Comparison of ENCODE assay signal across 8 cellular contexts in the genomic region with DNA sequence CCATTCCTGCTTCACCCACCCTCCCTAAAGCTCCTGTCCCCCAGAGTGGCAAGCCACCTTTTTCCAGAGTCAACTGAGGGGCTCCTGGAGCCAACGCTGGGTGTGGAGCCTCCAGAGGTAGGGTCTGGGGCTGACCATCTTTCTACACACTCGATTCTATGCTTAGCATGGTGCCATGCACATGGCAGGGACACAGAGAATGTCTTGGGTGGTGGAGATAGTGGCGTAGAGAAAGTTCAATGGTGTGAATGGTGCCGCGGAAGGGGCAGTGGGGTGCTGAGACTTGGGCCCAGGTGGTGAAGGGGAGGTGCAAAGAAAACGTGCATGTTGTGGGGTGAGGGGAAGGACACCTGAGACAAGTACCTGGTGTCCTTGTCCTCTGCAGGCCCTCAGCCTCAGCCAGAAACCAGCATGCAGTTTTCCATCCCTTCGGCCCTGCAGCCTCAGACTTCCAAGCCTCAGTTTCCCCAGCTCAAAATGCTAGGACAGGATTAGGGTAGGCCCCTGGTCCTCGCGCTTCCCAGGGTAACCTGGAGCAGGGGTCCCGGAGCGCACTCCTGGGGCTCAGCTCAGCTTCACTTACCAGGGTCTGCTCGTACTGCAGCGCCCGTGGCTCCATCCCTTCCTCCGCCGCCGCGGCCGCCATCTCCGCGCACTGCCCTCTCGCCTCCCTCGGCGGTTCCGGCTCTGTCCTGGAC. TPM values are rescaled to one million over a fixed set of nuclear protein-coding genes. Genes with fewer than 3 reads are reported as not detected.
DNase-seq lines count a peak whose midpoint lies in the region; ATAC-seq and TF ChIP-seq lines count a peak whose summit lies in the region.

No MANE protein-coding gene starts in this region.

- 40% methylated on average over 6 of the region's 25 CpGs for WGBS in esophagus muscularis mucosa
- 3% methylated on average over 25 of the region's 25 CpGs for WGBS in prostate gland

- no peaks in the 10 kb centered on the region for H3K9me3 ChIP-seq in Peyer's patch
- no peaks in the 10 kb centered on the region for H3K9me3 ChIP-seq in esophagus muscularis mucosa
- no peaks in the 10 kb centered on the region for H3K9me3 ChIP-seq in prostate gland

- H3K36me3 ChIP-seq in Peyer's patch, result peaks cover 0 to 19% (median 0%) of the 10 kb centered on the region in 3 donors
- H3K36me3 ChIP-seq in esophagus muscularis mucosa, result peaks cover 0 to 37% (median 23%) of the 10 kb centered on the region in 4 donors
- H3K36me3 ChIP-seq in prostate gland, result peaks cover 0 to 6% of the 10 kb centered on the region in 2 donors

- DNase-seq in Right ventricle myocardium inferior (ENCODE audit: missing footprints) (peak; percentile 27), left ventricle myocardium superior (no peak), Peyer's patch (no peak), esophagus muscularis mucosa (ENCODE audit: extremely low spot score) (no peak), prostate gland (ENCODE audit: low spot score) (no peak), dermis blood vessel endothelial cell (no peak), DMS114 treated with DMSO at 0.1 percent for 48 hours (lab: John Stamatoyannopoulos, UW; ENCODE audit: unreplicated experiment) (no peak)

- TF ChIP-seq POLR2A in Peyer's patch (IDR thresholded peaks at IDR 0.05) (no peak), esophagus muscularis mucosa (IDR thresholded peaks at IDR 0.05; ENCODE audit: low read depth) (no peak), prostate gland (IDR thresholded peaks at IDR 0.05) (no peak)

- H3K27me3 ChIP-seq in Peyer's patch (no peaks in the 10 kb centered on the region), esophagus muscularis mucosa (no peaks in the 10 kb centered on the region), prostate gland (replicated peaks; ENCODE audit: insufficient read depth) (no peaks in the 10 kb centered on the region)

- TF ChIP-seq CTCF in Peyer's patch (IDR thresholded peaks at IDR 0.05) (no peak), esophagus muscularis mucosa (IDR thresholded peaks at IDR 0.05) (no peak), prostate gland (IDR thresholded peaks at IDR 0.05) (no peak)

- ATAC-seq in Right ventricle myocardium inferior (no peak), left ventricle myocardium superior (no peak), GM18873 (IDR thresholded peaks at IDR 0.05; ENCODE audit: low FRiP score, unreplicated experiment) (no peak)

- no peak for TF ChIP-seq EP300 in esophagus muscularis mucosa (IDR thresholded peaks at IDR 0.05)

- H3K4me3 ChIP-seq in Peyer's patch (peak overlapping the region; percentile 78 to 92 (median 90)), esophagus muscularis mucosa (peak overlapping the region; percentile 73 to 92 (median 86)), prostate gland (peak overlapping the region; percentile 64 to 71)

- H3K4me1 ChIP-seq in Peyer's patch (peaks cover 0 to 22% (median 3%) of the 10 kb centered on the region in 4 donors), esophagus muscularis mucosa (peaks cover 21 to 42% (median 36%) of the 10 kb centered on the region in 4 donors), prostate gland (replicated peaks) (peaks cover 3% of the 10 kb centered on the region)

- intact Hi-C loops in Right ventricle myocardium inferior (cut with DNase I), result loop anchor here (5.0 to 10.0 kb wide), 2 partner anchors 106 to 454 kb away; partner anchors contain the start of gene VPS8
- intact Hi-C loops in left ventricle myocardium superior (cut with micrococcal nuclease), result no loop called here
- intact Hi-C loops in esophagus muscularis mucosa (cut with DNase I), result no loop called here
- intact Hi-C loops in prostate gland (cut with DNase I), result loop anchor here (5.0 kb wide), 2 partner anchors 44 to 64 kb away; partner anchors contain the start of gene PSMD2

- H3K27ac ChIP-seq in Peyer's patch (peak overlapping the region; percentile 89 to 100 (median 94)), esophagus muscularis mucosa (replicated peaks in 1 of 4) (peak overlapping the region; percentile 96 to 99 (median 99)), prostate gland (peak overlapping the region; percentile 94 to 97)

RNA-seq across cellular contexts. Expression of gene CLCN2, which starts 0.4 kb away (rescaled TPM):
- total RNA-seq in Right ventricle myocardium inferior (2.9 TPM), left ventricle myocardium superior (3.6 TPM), Peyer's patch (10 to 100 TPM; 11.6 to 87.8 (median 63.8) TPM), esophagus muscularis mucosa (1 to 10 TPM; 1.8 to 3.4 (median 2.7) TPM), prostate gland (10 to 100 TPM in 1 of 2 donors, 1 to 10 TPM in 1; 4.9 to 47.5 TPM), dermis blood vessel endothelial cell (3.2 and 5.4 TPM in 2 replicates)

RNA-seq across cellular contexts. Expression of gene POLR2H, which starts 0.5 kb away (rescaled TPM):
- total RNA-seq in Right ventricle myocardium inferior (27.1 TPM), left ventricle myocardium superior (26.0 TPM), Peyer's patch (100 to 1,000 TPM in 3 of 4 donors, 10 to 100 TPM in 1; 90.8 to 307 (median 239) TPM), esophagus muscularis mucosa (10 to 100 TPM; 36.0 to 52.1 (median 40.4) TPM), prostate gland (10 to 100 TPM; 62.7 to 89.2 TPM), dermis blood vessel endothelial cell (91.2 and 135 TPM in 2 replicates)

RNA-seq across cellular contexts. Expression of gene THPO, which starts 17.0 kb away (rescaled TPM):
- 0.35 TPM for total RNA-seq in Right ventricle myocardium inferior
- 0.37 TPM for total RNA-seq in left ventricle myocardium superior
- total RNA-seq in Peyer's patch, result 1 to 10 TPM in 1 of 4 donors, under 1 TPM in 1, not detected in 2; 0.54 to 2.5 TPM
- total RNA-seq in esophagus muscularis mucosa, result 1 to 10 TPM in 1 of 4 donors, under 1 TPM in 3; 0.40 to 1.3 (median 0.64) TPM
- total RNA-seq in prostate gland, result not detected
- not detected in 2 replicates for total RNA-seq in dermis blood vessel endothelial cell

RNA-seq across cellular contexts. Expression of gene CHRD, which starts 18.9 kb away (rescaled TPM):
- total RNA-seq in Right ventricle myocardium inferior, result 8.7 TPM
- 4.6 TPM for total RNA-seq in left ventricle myocardium superior
- total RNA-seq in Peyer's patch, result 10 to 100 TPM in 1 of 4 donors, 1 to 10 TPM in 2, under 1 TPM in 1; 0.53 to 17.3 (median 4.4) TPM
- 10 to 100 TPM; 12.3 to 17.6 (median 16.8) TPM for total RNA-seq in esophagus muscularis mucosa
- total RNA-seq in prostate gland, result 1 to 10 TPM; 2.5 to 8.0 TPM
- total RNA-seq in dermis blood vessel endothelial cell, result 0.23 and 0.34 TPM in 2 replicates

RNA-seq across cellular contexts. Expression of gene FAM131A, which starts 23.6 kb away (rescaled TPM):
- total RNA-seq in Right ventricle myocardium inferior (33.4 TPM), left ventricle myocardium superior (41.0 TPM), Peyer's patch (10 to 100 TPM in 3 of 4 donors, 1 to 10 TPM in 1; 5.8 to 47.9 (median 19.6) TPM), esophagus muscularis mucosa (10 to 100 TPM; 40.3 to 71.0 (median 59.9) TPM), prostate gland (10 to 100 TPM; 22.0 to 71.0 TPM), dermis blood vessel endothelial cell (32.9 and 50.5 TPM in 2 replicates)

Comparison
In these comparisons a context has a peak if more than half of its experiments do, and no peak if none do; other contexts are left out.
1. intact Hi-C loops: an anchor here in Right ventricle myocardium inferior (5.0 to 10.0 kb wide) and prostate gland (5.0 kb wide); none called in left ventricle myocardium superior and esophagus muscularis mucosa.